20 cellular contexts compared by ENCODE assay signal in genomic region chr3:10601131-10601856, GRCh38.
A peak's percentile ranks its signal among the peaks of the same experiment; 100 is the strongest.
DNase-seq lines count a peak whose midpoint lies in the region; ATAC-seq and TF ChIP-seq lines count a peak whose summit lies in the region.
"Had no signal": no experiment of that assay in that cellular context is flagged by ENCODE, and none has a peak within 500 bp of the region (broad histone marks: within the 10 kb centered on the region; RNA-seq: fewer than 3 reads in every experiment).

No MANE protein-coding gene starts in this region.

- peaks cover 27% of the 10 kb centered on the region for H3K4me1 Mint-ChIP-seq in stimulated activated effector memory CD8-positive, alpha-beta T cell treated with anti-CD3 and anti-CD28 coated beads, Interleukin-12 subunit alpha, Interleukin-12 subunit beta, amount 100 ng/mL, for 72 hours
- H3K4me1 Mint-ChIP-seq: endodermal cell had no signal

- in situ Hi-C loops in astrocyte of the cerebellum (cut with HindIII; ENCODE audit: low sequenced_read_pairs) (no loop called here), GM13976 (cut with MboI; ENCODE audit: low sequenced_read_pairs, unreplicated experiment) (no loop called here)

- no peaks in the 10 kb centered on the region for H3K36me3 Mint-ChIP-seq in stimulated activated effector memory CD8-positive, alpha-beta T cell treated with anti-CD3 and anti-CD28 coated beads, Interleukin-12 subunit alpha, Interleukin-12 subunit beta, amount 100 ng/mL, for 72 hours

- TF ChIP-seq CTCF in astrocyte of the cerebellum (IDR thresholded peaks at IDR 0.05; ENCODE audit: low read depth, low read length, missing control alignments) (no peak), GM13976 (IDR thresholded peaks at IDR 0.05; ENCODE audit: borderline replicate concordance, control extremely low read depth, extremely low read depth, insufficient read depth, missing control alignments) (no peak)

- no peak overlapping the region for H3K4me3 ChIP-seq in astrocyte of the cerebellum (ENCODE audit: low read depth, low read length)
- H3K4me3 ChIP-seq: BLaER1, hepatocyte, smooth muscle cell, tibial nerve had no signal

- H3K9me3 Mint-ChIP-seq in stimulated activated effector memory CD8-positive, alpha-beta T cell treated with anti-CD3 and anti-CD28 coated beads, Interleukin-12 subunit alpha, Interleukin-12 subunit beta, amount 100 ng/mL, for 72 hours: no peaks in the 10 kb centered on the region
- H3K9me3 Mint-ChIP-seq: endodermal cell had no signal

- DNase-seq in NCI-H82 (lab: John Stamatoyannopoulos, UW): peak; percentile 70
- no peak for DNase-seq in NCI-H82 treated with DMSO at 0.1 percent for 48 hours (lab: John Stamatoyannopoulos, UW; ENCODE audit: unreplicated experiment)
- peak; percentile 87 for DNase-seq in astrocyte of the cerebellum (ENCODE audit: low read depth)
- peak; percentile 7 for DNase-seq in iris pigment epithelial cell (ENCODE audit: low read depth)
- DNase-seq in smooth muscle cell of the brain vasculature (ENCODE audit: low read depth, low spot score): peak; percentile 9
- DNase-seq in GM13976 (ENCODE audit: low spot score): no peak
- no peak for DNase-seq in stimulated activated effector memory CD8-positive, alpha-beta T cell treated with anti-CD3 and anti-CD28 coated beads, Interleukin-12 subunit alpha, Interleukin-12 subunit beta, amount 100 ng/mL, for 72 hours (ENCODE audit: low spot score in 2 of 2)
- DNase-seq: activated CD4-positive, alpha-beta T cell treated with anti-CD3 and anti-CD28 coated beads for 36 hours; activated CD8-positive, alpha-beta memory T cell treated with anti-CD3 and anti-CD28 coated beads, Interleukin-2, amount 50 U/mL, for 48 hours; activated naive CD4-positive, alpha-beta T cell; endodermal cell; GF-D8; HCEC 1CT; left cardiac atrium; NCI-H2171 had no signal

- H3K27ac Mint-ChIP-seq in stimulated activated effector memory CD8-positive, alpha-beta T cell treated with anti-CD3 and anti-CD28 coated beads, Interleukin-12 subunit alpha, Interleukin-12 subunit beta, amount 100 ng/mL, for 72 hours: no peak overlapping the region
- H3K27ac Mint-ChIP-seq: activated CD4-positive, alpha-beta T cell treated with anti-CD3 and anti-CD28 coated beads for 36 hours; endodermal cell had no signal

- ATAC-seq in GM19351 (IDR thresholded peaks at IDR 0.05; ENCODE audit: unreplicated experiment): no peak
- no peak for ATAC-seq in stimulated activated effector memory CD8-positive, alpha-beta T cell treated with anti-CD3 and anti-CD28 coated beads, Interleukin-12 subunit alpha, Interleukin-12 subunit beta, amount 100 ng/mL, for 72 hours
- ATAC-seq: activated CD4-positive, alpha-beta T cell treated with anti-CD3 and anti-CD28 coated beads for 36 hours had no signal

- H3K4me3 Mint-ChIP-seq in stimulated activated effector memory CD8-positive, alpha-beta T cell treated with anti-CD3 and anti-CD28 coated beads, Interleukin-12 subunit alpha, Interleukin-12 subunit beta, amount 100 ng/mL, for 72 hours: no peak overlapping the region
- H3K4me3 Mint-ChIP-seq: activated CD4-positive, alpha-beta T cell treated with anti-CD3 and anti-CD28 coated beads for 36 hours; endodermal cell had no signal

Comparison
In these comparisons a context has a peak if more than half of its experiments do, and no peak if none do; other contexts are left out.
1. DNase-seq: peak in NCI-H82 (single experiment), astrocyte of the cerebellum (single experiment), iris pigment epithelial cell (single experiment) and smooth muscle cell of the brain vasculature (single experiment); none in NCI-H82 treated with DMSO at 0.1 percent for 48 hours (single experiment), GM13976 (single experiment) and stimulated activated effector memory CD8-positive, alpha-beta T cell treated with anti-CD3 and anti-CD28 coated beads, Interleukin-12 subunit alpha, Interleukin-12 subunit beta, amount 100 ng/mL, for 72 hours (0 of 2).